Comparison of ENCODE assay signal across 8 cellular contexts in genomic region chr6:13614126-13614925, GRCh38. TPM values are rescaled to one million over a fixed set of nuclear protein-coding genes. Genes with fewer than 3 reads are reported as not detected.
DNase-seq lines count a peak whose midpoint lies in the region; ATAC-seq and TF ChIP-seq lines count a peak whose summit lies in the region.

No MANE protein-coding gene starts in this region.

- no peaks in the 10 kb centered on the region for H3K9me3 ChIP-seq in ascending aorta
- H3K9me3 ChIP-seq in iPS DF 6.9 (ENCODE audit: control insufficient read depth, insufficient read depth, low read length): no peaks in the 10 kb centered on the region
- no peaks in the 10 kb centered on the region for H3K9me3 ChIP-seq in gastrocnemius medialis

- peak overlapping the region; percentile 92 to 95 for H3K27ac ChIP-seq in ascending aorta
- H3K27ac ChIP-seq in iPS DF 6.9 (ENCODE audit: low read length): no peak overlapping the region
- peak overlapping the region; percentile 84 to 91 (median 88) for H3K27ac ChIP-seq in gastrocnemius medialis

- H3K4me1 ChIP-seq in ascending aorta (peaks cover 0 to 17% of the 10 kb centered on the region in 2 donors), iPS DF 6.9 (ENCODE audit: control insufficient read depth, insufficient read depth, low read length) (no peaks in the 10 kb centered on the region), gastrocnemius medialis (peaks cover 21 to 34% of the 10 kb centered on the region in 2 donors)

- peaks cover 21 to 25% of the 10 kb centered on the region in 2 donors for H3K36me3 ChIP-seq in ascending aorta
- H3K36me3 ChIP-seq in iPS DF 6.9 (ENCODE audit: control insufficient read depth, insufficient read depth, low read length): peaks cover 12% of the 10 kb centered on the region
- peaks cover 0 to 31% of the 10 kb centered on the region in 2 donors for H3K36me3 ChIP-seq in gastrocnemius medialis

- no peaks in the 10 kb centered on the region for H3K27me3 ChIP-seq in ascending aorta
- no peaks in the 10 kb centered on the region for H3K27me3 ChIP-seq in iPS DF 6.9 (ENCODE audit: control insufficient read depth, insufficient read depth, low read length)
- no peaks in the 10 kb centered on the region for H3K27me3 ChIP-seq in gastrocnemius medialis

- TF ChIP-seq POLR2A in gastrocnemius medialis (IDR thresholded peaks at IDR 0.05): no peak

- no CpG with 5 or more reads among the region's 38 CpGs for WGBS in iPS DF 6.9 (ENCODE audit: insufficient coverage, insufficient read length)

- intact Hi-C loops in ascending aorta (cut with DNase I) (loop anchor here (2.0 kb wide), 1 partner anchor 152 kb away; no protein-coding TSS in a partner anchor), gastrocnemius medialis (cut with DNase I; ENCODE audit: low total_unique reads) (no loop called here)

- TF ChIP-seq CTCF in ascending aorta (IDR thresholded peaks at IDR 0.05): no peak
- no peak for TF ChIP-seq CTCF in gastrocnemius medialis (IDR thresholded peaks at IDR 0.05 in 4 of 5, conservative IDR thresholded peaks at IDR 0.05 in 1 of 5)

- in situ Hi-C loops in gastrocnemius medialis (cut with MboI; ENCODE audit: low sequenced_read_pairs in 4 of 4): loop anchor here in 3 of 4 donors (10.0 to 25.0 kb wide), 3 partner anchors 90 to 150 kb away; partner anchors contain the start of gene RANBP9 (in 1 of the 3)

- peak; percentile 51 to 57 for DNase-seq in AML-193 (lab: John Stamatoyannopoulos, UW)
- peak; percentile 72 for DNase-seq in NCI-H526 treated with DMSO at 0.1 percent for 48 hours (lab: John Stamatoyannopoulos, UW)
- DNase-seq in ascending aorta (ENCODE audit: low spot score in 2 of 2): peak in 1 of 2 donors; percentile 77
- DNase-seq in iPS DF 6.9 (ENCODE audit: low read depth, low spot score): no peak
- peak; percentile 14 to 48 for DNase-seq in gastrocnemius medialis

- ATAC-seq in GM18519 (IDR thresholded peaks at IDR 0.05; ENCODE audit: low FRiP score, unreplicated experiment) (peak; percentile 11), HG03095 (IDR thresholded peaks at IDR 0.05; ENCODE audit: unreplicated experiment) (peak; percentile 13), gastrocnemius medialis (peak; percentile 19 to 31), GM18858 (IDR thresholded peaks at IDR 0.05; ENCODE audit: unreplicated experiment) (no peak)

- peak overlapping the region; percentile 82 to 97 for H3K4me3 ChIP-seq in ascending aorta
- peak overlapping the region; percentile 95 for H3K4me3 ChIP-seq in iPS DF 6.9 (ENCODE audit: low read length)
- peak overlapping the region; percentile 68 to 95 (median 78) for H3K4me3 ChIP-seq in gastrocnemius medialis

RNA-seq across cellular contexts. Expression of gene NOL7, which starts 0.8 kb away (rescaled TPM):
- 32.2 TPM for total RNA-seq in ascending aorta
- 10 to 100 TPM; 44.9 to 69.0 (median 63.8) TPM for total RNA-seq in gastrocnemius medialis

RNA-seq across cellular contexts. Expression of gene SIRT5, which starts 39.9 kb away (rescaled TPM):
- total RNA-seq in ascending aorta (3.0 TPM), gastrocnemius medialis (10 to 100 TPM; 16.1 to 18.0 (median 17.0) TPM)
